8 cellular contexts compared by ENCODE assay signal in genomic region chr16:14186007-14186953, GRCh38.
A peak's percentile ranks its signal among the peaks of the same experiment; 100 is the strongest.
DNase-seq lines count a peak whose midpoint lies in the region; ATAC-seq and TF ChIP-seq lines count a peak whose summit lies in the region.

No MANE protein-coding gene starts in this region.

- H3K36me3 Mint-ChIP-seq in activated T-helper 17 cell treated with anti-CD3 and anti-CD28 coated beads, Interleukin-2, amount 50 U/mL, for 72 hours (ENCODE audit: low read depth), result no peaks in the 10 kb centered on the region

- H3K79me1 ChIP-seq in IMR-90 (ENCODE audit: low read depth in 1 of 2, low read length in 2 of 2), result peaks cover 7 to 8% of the 10 kb centered on the region in 2 experiments; a peak in 2 of 4 replicates

- H3K79me2 ChIP-seq in Karpas-422 (ENCODE audit: low read length), result no peaks in the 10 kb centered on the region

- BruUV-seq in IMR-90 (replicated peaks; lab: Mats Ljungman, UMichigan), result no TSS peak

- H3K27me3 ChIP-seq in IMR-90 (ENCODE audit: control insufficient read depth, insufficient read depth, low read length) (0 out of 2 replicates have a peak, but pooled peaks cover 2% of the 10 kb centered on the region), psoas muscle (ENCODE audit: insufficient read depth in 3 of 3, low read length in 2 of 3) (no peaks in the 10 kb centered on the region), Karpas-422 (ENCODE audit: low read length) (no peaks in the 10 kb centered on the region)

- H3K36me3 ChIP-seq in IMR-90 (ENCODE audit: control insufficient read depth, insufficient read depth, low read length) (no peaks in the 10 kb centered on the region), psoas muscle (ENCODE audit: insufficient read depth in 1 of 2, low read depth in 1 of 2) (no peaks in the 10 kb centered on the region), Karpas-422 (ENCODE audit: insufficient read depth, low read length) (no peaks in the 10 kb centered on the region)

- CTCF ChIA-PET in IMR-90 (lab: Yijun Ruan, JAX), result interaction anchor here (0.7 to 1.9 kb wide), 15 partner anchors 8 to 266 kb away, joined by 3 to 11 read pairs (median 5); partner anchors contain the start of gene ERCC4

- ATAC-seq in IMR-90 (ENCODE audit: low read depth), result peak; percentile 79
- ATAC-seq in activated T-helper 17 cell treated with anti-CD3 and anti-CD28 coated beads, Interleukin-2, amount 50 U/mL, for 72 hours (replicated peaks), result peak; percentile 46
- peak; percentile 81 to 82 for ATAC-seq in left cardiac atrium
- peak; percentile 74 to 87 (median 82) for ATAC-seq in psoas muscle

- intact Hi-C loops in IMR-90 (cut with micrococcal nuclease) (loop anchor here (5.0 kb wide), 3 partner anchors 46 to 264 kb away; partner anchors contain the start of genes ERCC4 and MRTFB), left cardiac atrium (cut with DNase I) (loop anchor here (5.0 to 10.0 kb wide), 4 partner anchors 81 to 264 kb away; partner anchors contain the start of gene ERCC4 (in 1 of the 2)), psoas muscle (cut with DNase I) (loop anchor here (5.0 to 10.0 kb wide), 5 partner anchors 74 to 264 kb away; partner anchors contain the start of genes ERCC4 (in 2 of the 2) and MRTFB (in 2 of the 2))

- whole genome bisulfite sequencing in IMR-90 (ENCODE audit: extremely low coverage in 2 of 2, insufficient read length in 1 of 2), 2 experiments, result 2% methylated on average over 7 of the region's 14 CpGs; no CpG with 5 or more reads in 1 of the 2 experiments
- WGBS in psoas muscle, 3 donors, result 11 to 28% (median 14%) methylated on average over 14 of the region's 14 CpGs

- H3K4me2 ChIP-seq in IMR-90 (ENCODE audit: low read depth, low read length) (peak overlapping the region; percentile 86), Karpas-422 (ENCODE audit: low read depth, low read length, poor library complexity, severe bottlenecking) (no peak overlapping the region)

- peaks cover 6% of the 10 kb centered on the region for H3K4me1 Mint-ChIP-seq in activated T-helper 17 cell treated with anti-CD3 and anti-CD28 coated beads, Interleukin-2, amount 50 U/mL, for 72 hours

- H3K4ac ChIP-seq in IMR-90 (ENCODE audit: low read depth, low read length), result no peak overlapping the region

- H3K27ac Mint-ChIP-seq in activated T-helper 17 cell treated with anti-CD3 and anti-CD28 coated beads, Interleukin-2, amount 50 U/mL, for 72 hours, result no peak overlapping the region

- H2AFZ ChIP-seq in IMR-90 (replicated peaks; ENCODE audit: low read length, poor library complexity) (peak overlapping the region; percentile 36), Karpas-422 (ENCODE audit: low read length) (no peak overlapping the region)

- H3K14ac ChIP-seq in IMR-90 (replicated peaks; ENCODE audit: low read depth, low read length), result 0 out of 2 replicates have a peak overlapping the region, but pooled peaks have one; percentile 1

- no peak overlapping the region for H4K91ac ChIP-seq in IMR-90 (ENCODE audit: insufficient read depth, low read depth, low read length)

- no peaks in the 10 kb centered on the region for H3K9me3 Mint-ChIP-seq in activated T-helper 17 cell treated with anti-CD3 and anti-CD28 coated beads, Interleukin-2, amount 50 U/mL, for 72 hours

- in situ Hi-C loops in IMR-90 (cut with MboI; ENCODE audit: low sequenced_read_pairs), result no loop called here

- H2AK5ac ChIP-seq in IMR-90 (ENCODE audit: low read depth, low read length), result no peak overlapping the region

- no peak overlapping the region for H2BK120ac ChIP-seq in IMR-90 (ENCODE audit: low read depth, low read length)

- H4K20me1 ChIP-seq in IMR-90 (ENCODE audit: insufficient read depth, low read length), result peaks cover 20% of the 10 kb centered on the region; the same call in 1 of the 2 replicates
- H4K20me1 ChIP-seq in Karpas-422 (ENCODE audit: insufficient read depth, low read depth, low read length), result no peaks in the 10 kb centered on the region

- TF ChIP-seq CTCF in IMR-90 (conservative IDR thresholded peaks at IDR 0.05; ENCODE audit: low read depth, low read length), result peak; percentile 42
- peak; percentile 45 for TF ChIP-seq CTCF in psoas muscle (IDR thresholded peaks at IDR 0.05)

- no peaks in the 10 kb centered on the region for H3K9me2 ChIP-seq in Karpas-422 (replicated peaks; ENCODE audit: insufficient read depth, low read length)

- H2BK20ac ChIP-seq in IMR-90 (ENCODE audit: low read depth, low read length), result no peak overlapping the region; the same call in 1 of the 2 replicates

- no peak overlapping the region for H2BK15ac ChIP-seq in IMR-90 (ENCODE audit: low read depth, low read length)

- no peak for TF ChIP-seq POLR2A in IMR-90 (IDR thresholded peaks at IDR 0.05; ENCODE audit: low read depth, low read length)

- no peak overlapping the region for H2AK9ac ChIP-seq in IMR-90 (replicated peaks; ENCODE audit: low read depth, low read length, poor library complexity)

- H3K4me1 ChIP-seq in IMR-90 (ENCODE audit: control insufficient read depth, insufficient read depth, low read length), result peaks cover 8% of the 10 kb centered on the region
- H3K4me1 ChIP-seq in psoas muscle, result peaks cover 34% of the 10 kb centered on the region
- no peaks in the 10 kb centered on the region for H3K4me1 ChIP-seq in Karpas-422 (ENCODE audit: low read length)

- H3K9me3 ChIP-seq in IMR-90 (ENCODE audit: control insufficient read depth, insufficient read depth, low read length) (no peaks in the 10 kb centered on the region), psoas muscle (no peaks in the 10 kb centered on the region), Karpas-422 (ENCODE audit: low read length) (no peaks in the 10 kb centered on the region)

- POLR2A ChIA-PET in IMR-90 (lab: Charles Lee; ENCODE audit: unreplicated experiment), result no interaction called here

- H3K56ac ChIP-seq in IMR-90 (ENCODE audit: extremely low read depth, insufficient read depth, low read length), result no peak overlapping the region

- H3K27me3 Mint-ChIP-seq in activated T-helper 17 cell treated with anti-CD3 and anti-CD28 coated beads, Interleukin-2, amount 50 U/mL, for 72 hours, result no peaks in the 10 kb centered on the region

- H3K23ac ChIP-seq in IMR-90 (ENCODE audit: low read depth, low read length), result no peak overlapping the region

- H3K9ac ChIP-seq in IMR-90 (ENCODE audit: low read depth, low read length), result 0 out of 2 replicates have a peak overlapping the region, but pooled peaks have one; percentile 15
- no peak overlapping the region for H3K9ac ChIP-seq in Karpas-422 (ENCODE audit: low read length)

- H3K27ac ChIP-seq in IMR-90 (ENCODE audit: insufficient read depth, low read length) (no peak overlapping the region), psoas muscle (peak overlapping the region; percentile 90), Karpas-422 (ENCODE audit: low read length) (no peak overlapping the region)

- peak overlapping the region; percentile 10; the same call in 1 of the 2 replicates for H3K4me3 ChIP-seq in IMR-90 (ENCODE audit: insufficient read depth, low read depth, low read length)
- peak overlapping the region; percentile 72 for H3K4me3 ChIP-seq in psoas muscle
- H3K4me3 ChIP-seq in Karpas-422 (ENCODE audit: low read length), result no peak overlapping the region

- no peak overlapping the region for H3K18ac ChIP-seq in IMR-90 (ENCODE audit: low read depth, low read length)

- H4K8ac ChIP-seq in IMR-90 (ENCODE audit: low read depth in 2 of 2, low read length in 2 of 2), result no peak overlapping the region; a peak in 1 of 4 replicates

- TF ChIP-seq RAD21 in IMR-90 (IDR thresholded peaks at IDR 0.05; ENCODE audit: low read length), result peak; percentile 37

- no peak overlapping the region for H2BK5ac ChIP-seq in IMR-90 (ENCODE audit: low read depth, low read length, poor library complexity, severe bottlenecking)

- no peak overlapping the region for H4K5ac ChIP-seq in IMR-90 (ENCODE audit: low read depth, low read length)

- H3K9me1 ChIP-seq in IMR-90 (ENCODE audit: insufficient read depth, low read length), result peaks cover 3% of the 10 kb centered on the region; the same call in 1 of the 2 replicates

- no peak overlapping the region for H3K4me3 Mint-ChIP-seq in activated T-helper 17 cell treated with anti-CD3 and anti-CD28 coated beads, Interleukin-2, amount 50 U/mL, for 72 hours

- DNase-seq in COLO668 (lab: John Stamatoyannopoulos, UW; ENCODE audit: unreplicated experiment), result peak; percentile 57
- peak; percentile 79 for DNase-seq in IMR-90
- DNase-seq in left cardiac atrium, result peak; percentile 43
- peak; percentile 24 to 53 for DNase-seq in psoas muscle
- DNase-seq in stimulated activated CD4-positive, alpha-beta T cell treated with anti-CD3 and anti-CD28 coated beads, Interleukin-4, amount 100 ng/mL, for 24 hours, result no peak
- DNase-seq in HuH-7 (ENCODE audit: low spot score), result no peak
- no peak for DNase-seq in Karpas-422

- dilution Hi-C loops in IMR-90 (cut with HindIII; ENCODE audit: low sequenced_read_pairs, unreplicated experiment), result no loop called here

TF ChIP-seq in IMR-90, 13 proteins besides CTCF, POLR2A, EP300 and RAD21 (continues in another document):
- TF ChIP-seq RFX5 (IDR thresholded peaks at IDR 0.05; ENCODE audit: low read depth, low read length), result no peak
- TF ChIP-seq BHLHE40 (IDR thresholded peaks at IDR 0.05; ENCODE audit: low read depth, low read length), result peak; percentile 35; the same call in 1 of the 2 replicates
- no peak for TF ChIP-seq SMC3 (IDR thresholded peaks at IDR 0.05; ENCODE audit: low read depth, low read length)
- no peak for TF ChIP-seq USF2 (IDR thresholded peaks at IDR 0.05; ENCODE audit: low read depth, low read length)
- no peak for TF ChIP-seq MAFK (IDR thresholded peaks at IDR 0.05; ENCODE audit: low read depth, low read length)
- no peak for TF ChIP-seq MAZ (IDR thresholded peaks at IDR 0.05; ENCODE audit: borderline replicate concordance, low read depth, low read length)
- no peak for TF ChIP-seq RCOR1 (IDR thresholded peaks at IDR 0.05; ENCODE audit: insufficient replicate concordance, low read length)
- no peak for TF ChIP-seq NFE2L2 (IDR thresholded peaks at IDR 0.05; ENCODE audit: low read depth, low read length)
- peak; percentile 33; the same call in 1 of the 2 replicates for TF ChIP-seq FOS (IDR thresholded peaks at IDR 0.05; ENCODE audit: low read depth, low read length)
- peak; percentile 44 for TF ChIP-seq CEBPB (IDR thresholded peaks at IDR 0.05; ENCODE audit: low read depth, low read length)

Comparison
In these comparisons a context has a peak if more than half of its experiments do, and no peak if none do; other contexts are left out.
1. DNase-seq: peak in COLO668 (single experiment), IMR-90 (single experiment), left cardiac atrium (single experiment) and psoas muscle (2 of 2); none in stimulated activated CD4-positive, alpha-beta T cell treated with anti-CD3 and anti-CD28 coated beads, Interleukin-4, amount 100 ng/mL, for 24 hours (single experiment), HuH-7 (single experiment) and Karpas-422 (single experiment).
2. Peak in every context shown above with its lines, with median percentiles within 50 percentile points of each other: ATAC-seq.